Comparison of ENCODE assay signal across 8 cellular contexts in genomic region chr15:50685191-50685975, GRCh38. TPM values are rescaled to one million over a fixed set of nuclear protein-coding genes. Genes with fewer than 3 reads are reported as not detected.
DNase-seq lines count a peak whose midpoint lies in the region; ATAC-seq, FAIRE-seq and TF ChIP-seq lines count a peak whose summit lies in the region.

No MANE protein-coding gene starts in this region.

- peaks cover 41% of the 10 kb centered on the region for H3K4me1 Mint-ChIP-seq in T-helper 1 cell treated with Interleukin-12 subunit alpha and Interleukin-12 subunit beta and Interleukin-4 antibody, amounts not matched to agents 30 μg/mL and 1 μg/mL, for 36 hours (ENCODE audit: low read depth)
- peaks cover 43% of the 10 kb centered on the region for H3K4me1 Mint-ChIP-seq in activated T-helper 2 cell treated with anti-CD3 and anti-CD28 coated beads, Interferon-gamma antibody, Interleukin-2, Interleukin-4, amounts not matched to agents 10 μg/mL and 5 μg/mL and 100 μg/mL, durations not matched to agents 14 hours and 24 hours and 36 hours (ENCODE audit: low read depth)
- peaks cover 65% of the 10 kb centered on the region for H3K4me1 Mint-ChIP-seq in stimulated activated naive CD8-positive, alpha-beta T cell treated with anti-CD3 and anti-CD28 coated beads, Interleukin-15, amount 100 ng/mL, for 72 hours

- peaks cover 15% of the 10 kb centered on the region for H3K36me3 ChIP-seq in iPS-20b (ENCODE audit: insufficient read depth, low read depth, low read length)

- ATAC-seq in stimulated activated naive CD8-positive, alpha-beta T cell treated with anti-CD3 and anti-CD28 coated beads, Interleukin-15, amount 100 ng/mL, for 72 hours: no peak

- H3K9me3 ChIP-seq in iPS-20b (ENCODE audit: insufficient read depth, low read depth, low read length): no peaks in the 10 kb centered on the region

- no peak for FAIRE-seq in GM12891 (lab: Jason Lieb, UNC)

- peaks cover 2% of the 10 kb centered on the region; the same call in 1 of the 2 replicates for H3K4me1 ChIP-seq in iPS-20b (ENCODE audit: insufficient read depth, low read length)

- H3K27ac Mint-ChIP-seq in T-helper 1 cell treated with Interleukin-12 subunit alpha and Interleukin-12 subunit beta and Interleukin-4 antibody, amounts not matched to agents 30 μg/mL and 1 μg/mL, for 36 hours: peak overlapping the region; percentile 96
- peak overlapping the region; percentile 98 for H3K27ac Mint-ChIP-seq in activated T-helper 2 cell treated with anti-CD3 and anti-CD28 coated beads, Interferon-gamma antibody, Interleukin-2, Interleukin-4, amounts not matched to agents 10 μg/mL and 5 μg/mL and 100 μg/mL, durations not matched to agents 14 hours and 24 hours and 36 hours
- peak overlapping the region; percentile 97 to 99 for H3K27ac Mint-ChIP-seq in stimulated activated naive CD8-positive, alpha-beta T cell treated with anti-CD3 and anti-CD28 coated beads, Interleukin-15, amount 100 ng/mL, for 72 hours

- peak overlapping the region; percentile 99 for H3K9ac ChIP-seq in iPS-20b (ENCODE audit: low read depth, low read length)

- H3K4me3 Mint-ChIP-seq in T-helper 1 cell treated with Interleukin-12 subunit alpha and Interleukin-12 subunit beta and Interleukin-4 antibody, amounts not matched to agents 30 μg/mL and 1 μg/mL, for 36 hours: peak overlapping the region; percentile 99
- peak overlapping the region; percentile 99 for H3K4me3 Mint-ChIP-seq in activated T-helper 2 cell treated with anti-CD3 and anti-CD28 coated beads, Interferon-gamma antibody, Interleukin-2, Interleukin-4, amounts not matched to agents 10 μg/mL and 5 μg/mL and 100 μg/mL, durations not matched to agents 14 hours and 24 hours and 36 hours (ENCODE audit: low read depth)
- peak overlapping the region; percentile 98 to 100 for H3K4me3 Mint-ChIP-seq in stimulated activated naive CD8-positive, alpha-beta T cell treated with anti-CD3 and anti-CD28 coated beads, Interleukin-15, amount 100 ng/mL, for 72 hours

- no peaks in the 10 kb centered on the region for H3K27me3 Mint-ChIP-seq in T-helper 1 cell treated with Interleukin-12 subunit alpha and Interleukin-12 subunit beta and Interleukin-4 antibody, amounts not matched to agents 30 μg/mL and 1 μg/mL, for 36 hours (ENCODE audit: low read depth)
- H3K27me3 Mint-ChIP-seq in activated T-helper 2 cell treated with anti-CD3 and anti-CD28 coated beads, Interferon-gamma antibody, Interleukin-2, Interleukin-4, amounts not matched to agents 10 μg/mL and 5 μg/mL and 100 μg/mL, durations not matched to agents 14 hours and 24 hours and 36 hours (ENCODE audit: low read depth): no peaks in the 10 kb centered on the region
- H3K27me3 Mint-ChIP-seq in stimulated activated naive CD8-positive, alpha-beta T cell treated with anti-CD3 and anti-CD28 coated beads, Interleukin-15, amount 100 ng/mL, for 72 hours: no peaks in the 10 kb centered on the region

- DNase-seq in T-helper 1 cell: no peak
- DNase-seq in activated T-helper 2 cell treated with anti-CD3 and anti-CD28 coated beads, Interferon-gamma antibody, Interleukin-2, Interleukin-4, amounts not matched to agents 10 μg/mL and 5 μg/mL and 100 μg/mL, durations not matched to agents 14 hours and 24 hours and 36 hours (ENCODE audit: low spot score): no peak
- DNase-seq in stimulated activated naive CD8-positive, alpha-beta T cell treated with anti-CD3 and anti-CD28 coated beads, Interleukin-15, amount 100 ng/mL, for 72 hours: no peak
- DNase-seq in COLO829 (ENCODE audit: low spot score): no peak
- no peak for DNase-seq in NCI-H187 (lab: John Stamatoyannopoulos, UW)
- no peak for DNase-seq in GM12891 (ENCODE audit: insufficient read length, low spot score)

- intact Hi-C loops in activated T-helper 2 cell treated with anti-CD3 and anti-CD28 coated beads, Interferon-gamma antibody, Interleukin-2, Interleukin-4, amounts not matched to agents 10 μg/mL and 5 μg/mL and 100 μg/mL, durations not matched to agents 14 hours and 24 hours and 36 hours (cut with micrococcal nuclease): no loop called here

- peak overlapping the region; percentile 100 for H3K4me3 ChIP-seq in iPS-20b (ENCODE audit: low read length)

- no peaks in the 10 kb centered on the region for H3K9me3 Mint-ChIP-seq in T-helper 1 cell treated with Interleukin-12 subunit alpha and Interleukin-12 subunit beta and Interleukin-4 antibody, amounts not matched to agents 30 μg/mL and 1 μg/mL, for 36 hours
- no peaks in the 10 kb centered on the region for H3K9me3 Mint-ChIP-seq in activated T-helper 2 cell treated with anti-CD3 and anti-CD28 coated beads, Interferon-gamma antibody, Interleukin-2, Interleukin-4, amounts not matched to agents 10 μg/mL and 5 μg/mL and 100 μg/mL, durations not matched to agents 14 hours and 24 hours and 36 hours
- H3K9me3 Mint-ChIP-seq in stimulated activated naive CD8-positive, alpha-beta T cell treated with anti-CD3 and anti-CD28 coated beads, Interleukin-15, amount 100 ng/mL, for 72 hours: no peaks in the 10 kb centered on the region

- no peaks in the 10 kb centered on the region for H3K27me3 ChIP-seq in iPS-20b (ENCODE audit: insufficient read depth, low read length)

- peak overlapping the region; percentile 63 for H3K27ac ChIP-seq in iPS-20b (ENCODE audit: low read length)

- TF ChIP-seq POLR2A in GM12891 (IDR thresholded peaks at IDR 0.05; ENCODE audit: low read depth, low read length): no peak

- peaks cover 23% of the 10 kb centered on the region for H3K36me3 Mint-ChIP-seq in T-helper 1 cell treated with Interleukin-12 subunit alpha and Interleukin-12 subunit beta and Interleukin-4 antibody, amounts not matched to agents 30 μg/mL and 1 μg/mL, for 36 hours (ENCODE audit: low read depth)
- peaks cover 46% of the 10 kb centered on the region for H3K36me3 Mint-ChIP-seq in activated T-helper 2 cell treated with anti-CD3 and anti-CD28 coated beads, Interferon-gamma antibody, Interleukin-2, Interleukin-4, amounts not matched to agents 10 μg/mL and 5 μg/mL and 100 μg/mL, durations not matched to agents 14 hours and 24 hours and 36 hours (ENCODE audit: low read depth)

TF ChIP-seq in GM12891, 5 proteins besides CTCF, POLR2A, EP300 and RAD21:
- no peak for TF ChIP-seq PAX5 (IDR thresholded peaks at IDR 0.05; ENCODE audit: insufficient read depth, low read length, severe bottlenecking)
- no peak for TF ChIP-seq SPI1 (IDR thresholded peaks at IDR 0.05; ENCODE audit: low read depth, low read length)
- TF ChIP-seq POLR2AphosphoS5 (IDR thresholded peaks at IDR 0.05; ENCODE audit: low read depth, low read length): no peak
- no peak for TF ChIP-seq TAF1 (IDR thresholded peaks at IDR 0.05; ENCODE audit: low read depth, low read length)
- TF ChIP-seq POU2F2 (IDR thresholded peaks at IDR 0.05; ENCODE audit: low read depth, low read length): no peak

RNA-seq across cellular contexts. Expression of gene TRPM7, which starts 1.2 kb away (rescaled TPM):
- total RNA-seq in activated T-helper 2 cell treated with anti-CD3 and anti-CD28 coated beads, Interferon-gamma antibody, Interleukin-2, Interleukin-4, amounts not matched to agents 10 μg/mL and 5 μg/mL and 100 μg/mL, durations not matched to agents 14 hours and 24 hours and 36 hours: 42.3 and 43.1 TPM in 2 replicates
- 16.1 TPM for polyA plus RNA-seq in GM12891 (2012; ENCODE audit: low read depth, missing spikeins)
